Comparison of ENCODE assay signal across 28 cellular contexts in genomic region chr7:75625868-75626267, GRCh38.
"Had no signal": no experiment of that assay in that cellular context is flagged by ENCODE, and none has a peak within 500 bp of the region (broad histone marks: within the 10 kb centered on the region; RNA-seq: fewer than 3 reads in every experiment).

No MANE protein-coding gene starts in this region.

- H3K36me3 ChIP-seq: brain microvascular endothelial cell had no signal

- FAIRE-seq: astrocyte, frontal cortex had no signal

- H3K4me3 ChIP-seq: coronary artery had no signal

- ATAC-seq: activated CD4-positive, CD25-positive, alpha-beta regulatory T cell treated with anti-CD3 and anti-CD28 coated beads, Interleukin-2, amount 50 U/mL, for 24 hours; activated CD8-positive, alpha-beta T cell treated with anti-CD3 and anti-CD28 coated beads for 36 hours; activated T-cell treated with anti-CD3 and anti-CD28 coated beads, Interleukin-2, amount 50 U/mL, for 4 hours; activated T-helper 17 cell treated with anti-CD3 and anti-CD28 coated beads, Interleukin-2, amount 50 U/mL, for 72 hours; esophagus mucosa; T-helper 17 cell had no signal

- DNase-seq: activated B cell treated with CpG ODN at 0.5 μM for 24 hours; activated CD4-positive, alpha-beta T cell treated with anti-CD3 and anti-CD28 coated beads for 48 hours; activated CD4-positive, alpha-beta T cell treated with anti-CD3 and anti-CD28 coated beads, Interleukin-2, amount 50 U/mL, for 1 hour; activated CD4-positive, alpha-beta T cell treated with anti-CD3 and anti-CD28 coated beads, Interleukin-2, amount 50 U/mL, for 48 hours; activated CD8-positive, alpha-beta memory T cell treated with anti-CD3 and anti-CD28 coated beads for 24 hours; activated CD8-positive, alpha-beta T cell treated with anti-CD3 and anti-CD28 coated beads for 36 hours; activated effector memory CD4-positive, alpha-beta T cell treated with Interleukin-2 at 50 U/mL for 16 hours; activated gamma-delta T cell treated with Interleukin-2 at 50 U/mL for 16 hours; activated naive CD4-positive, alpha-beta T cell treated with anti-CD3 and anti-CD28 coated beads, Interleukin-2, amount 50 U/mL, for 16 hours; activated naive CD4-positive, alpha-beta T cell treated with Interleukin-2 at 50 U/mL for 16 hours; activated T-cell treated with anti-CD3 and anti-CD28 coated beads, Interleukin-2, amount 50 U/mL, for 4 hours; amniotic stem cell; anterior cingulate cortex; brain microvascular endothelial cell; effector memory CD4-positive, alpha-beta T cell; endodermal cell; foreskin fibroblast; head of caudate nucleus; T-helper 1 cell; T-helper 17 cell; T1000; WERI-Rb-1 had no signal

- H3K27ac ChIP-seq: brain microvascular endothelial cell, coronary artery, WERI-Rb-1 had no signal

- H3K27me3 ChIP-seq: brain microvascular endothelial cell had no signal
